In the genomic region with DNA sequence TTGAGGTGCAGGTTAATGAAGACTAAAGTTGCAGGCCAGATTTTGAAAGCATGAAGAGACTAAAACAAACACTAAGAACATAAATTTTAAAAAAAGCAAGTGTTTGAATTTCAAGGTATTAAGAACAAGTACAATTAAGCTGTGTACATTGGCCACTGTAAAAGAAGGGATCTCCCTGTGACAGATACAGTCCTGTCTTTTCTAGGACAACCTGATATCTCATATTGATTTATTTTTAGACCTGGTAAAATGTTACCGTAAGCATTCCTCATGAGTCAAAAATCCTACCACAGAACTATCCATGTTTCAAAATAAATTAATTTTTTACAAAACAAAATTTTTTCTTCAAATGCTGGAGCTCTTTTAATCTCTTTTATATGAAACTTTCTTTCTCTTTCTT, we compare ENCODE assay signal across 4 cellular contexts.
"Had no signal": no experiment of that assay in that cellular context is flagged by ENCODE, and none has a peak within 500 bp of the region (broad histone marks: within the 10 kb centered on the region; RNA-seq: fewer than 3 reads in every experiment).

No MANE protein-coding gene starts in this region.

- ATAC-seq: GM23338 had no signal

- DNase-seq: H9, HCEC 1CT, IMR-90 had no signal

- H3K4me3 ChIP-seq: GM23338 had no signal
